In genomic region chr2:196563876-196564275, GRCh38 we compare ENCODE assay signal across 24 cellular contexts. TPM values are rescaled to one million over a fixed set of nuclear protein-coding genes. Genes with fewer than 3 reads are reported as not detected.
DNase-seq lines count a peak whose midpoint lies in the region; ATAC-seq, FAIRE-seq and TF ChIP-seq lines count a peak whose summit lies in the region.
"Had no signal": no experiment of that assay in that cellular context is flagged by ENCODE, and none has a peak within 500 bp of the region (broad histone marks: within the 10 kb centered on the region; RNA-seq: fewer than 3 reads in every experiment).

No MANE protein-coding gene starts in this region.

- H3K4me3 Mint-ChIP-seq in endothelial cell (ENCODE audit: unreplicated experiment), result no peak overlapping the region
- no peak overlapping the region for H3K4me3 Mint-ChIP-seq in activated CD4-positive, alpha-beta T cell treated with anti-CD3 and anti-CD28 coated beads, Interleukin-2, amount 10 ng/mL, durations not matched to agents 24 days and 14 days
- H3K4me3 Mint-ChIP-seq: B cell; CD4-positive, CD25-positive, alpha-beta regulatory T cell; CD8-positive, alpha-beta T cell; GM23338; HFFc6 had no signal

- H3K4me1 ChIP-seq in mesendoderm (ENCODE audit: control insufficient read depth, low read depth, low read length), result no peaks in the 10 kb centered on the region
- H3K4me1 ChIP-seq: BLaER1, Caco-2, HAP-1 had no signal

- intact Hi-C loops in activated CD4-positive, alpha-beta T cell treated with anti-CD3 and anti-CD28 coated beads, Interleukin-2, amount 10 ng/mL, durations not matched to agents 24 days and 14 days (cut with micrococcal nuclease), result no loop called here

- peak overlapping the region; percentile 87 for H3K27ac Mint-ChIP-seq in endothelial cell (ENCODE audit: unreplicated experiment)
- no peak overlapping the region for H3K27ac Mint-ChIP-seq in activated CD4-positive, alpha-beta T cell treated with anti-CD3 and anti-CD28 coated beads, Interleukin-2, amount 10 ng/mL, durations not matched to agents 24 days and 14 days
- H3K27ac Mint-ChIP-seq: B cell; CD4-positive, CD25-positive, alpha-beta regulatory T cell; CD8-positive, alpha-beta T cell; GM23338; HFFc6 had no signal

- no peak overlapping the region for H3K4ac ChIP-seq in mesendoderm (ENCODE audit: low read depth, low read length)

- H3K56ac ChIP-seq in mesendoderm (ENCODE audit: low read length), result no peak overlapping the region

- H3K18ac ChIP-seq in mesendoderm (ENCODE audit: low read length), result no peak overlapping the region

- FAIRE-seq in D721Med (lab: Jason Lieb, UNC), result peak; percentile 61
- peak; percentile 11 for FAIRE-seq in H54 (lab: Jason Lieb, UNC)
- FAIRE-seq: A204.1, G401.6, GM12892, GM19239 had no signal

- H2BK5ac ChIP-seq in mesendoderm (ENCODE audit: low read length), result no peak overlapping the region

- H3K23ac ChIP-seq in mesendoderm (ENCODE audit: low read length), result no peak overlapping the region

- TF ChIP-seq CTCF in D721Med (IDR thresholded peaks at IDR 0.05; ENCODE audit: insufficient read depth, missing control alignments) (no peak), endothelial cell (IDR thresholded peaks at IDR 0.05; ENCODE audit: unreplicated experiment) (no peak), foreskin fibroblast (IDR thresholded peaks at IDR 0.05; ENCODE audit: low read depth, low read length) (no peak)

- H2AK5ac ChIP-seq in mesendoderm (ENCODE audit: low read length), result no peak overlapping the region

- H3K4me2 ChIP-seq in mesendoderm (ENCODE audit: low read length), result no peak overlapping the region
- H3K4me2 ChIP-seq: BLaER1, GM23338 had no signal

- H3K4me1 Mint-ChIP-seq in endothelial cell (ENCODE audit: unreplicated experiment), result peaks cover 12% of the 10 kb centered on the region
- H3K4me1 Mint-ChIP-seq in activated CD4-positive, alpha-beta T cell treated with anti-CD3 and anti-CD28 coated beads, Interleukin-2, amount 10 ng/mL, durations not matched to agents 24 days and 14 days, result no peaks in the 10 kb centered on the region
- H3K4me1 Mint-ChIP-seq: B cell; CD4-positive, CD25-positive, alpha-beta regulatory T cell had no signal

- no peak overlapping the region for H4K5ac ChIP-seq in mesendoderm (ENCODE audit: low read length)

- no peak overlapping the region for H3K9ac ChIP-seq in mesendoderm (ENCODE audit: low read length)
- H3K9ac ChIP-seq: BLaER1 had no signal

- no peak overlapping the region for H2BK120ac ChIP-seq in mesendoderm (ENCODE audit: low read depth, low read length)

- no peaks in the 10 kb centered on the region for H3K27me3 Mint-ChIP-seq in endothelial cell (ENCODE audit: unreplicated experiment)
- H3K27me3 Mint-ChIP-seq in activated CD4-positive, alpha-beta T cell treated with anti-CD3 and anti-CD28 coated beads, Interleukin-2, amount 10 ng/mL, durations not matched to agents 24 days and 14 days, result peaks cover 29% of the 10 kb centered on the region

- no peak overlapping the region for H2BK15ac ChIP-seq in mesendoderm (replicated peaks; ENCODE audit: low read depth)

- peaks cover 5% of the 10 kb centered on the region for H3K36me3 Mint-ChIP-seq in endothelial cell (ENCODE audit: low read depth, unreplicated experiment)
- no peaks in the 10 kb centered on the region for H3K36me3 Mint-ChIP-seq in activated CD4-positive, alpha-beta T cell treated with anti-CD3 and anti-CD28 coated beads, Interleukin-2, amount 10 ng/mL, durations not matched to agents 24 days and 14 days (ENCODE audit: low read depth)
- H3K36me3 Mint-ChIP-seq: CD4-positive, CD25-positive, alpha-beta regulatory T cell; CD8-positive, alpha-beta T cell had no signal

- no peak overlapping the region for H3K27ac ChIP-seq in mesendoderm (ENCODE audit: low read depth, low read length)
- H3K27ac ChIP-seq: 22Rv1, BLaER1, C4-2B had no signal

- DNase-seq in D721Med (ENCODE audit: insufficient read length, low spot score) (no peak), H54 (ENCODE audit: insufficient read length, low spot score) (no peak), endothelial cell (ENCODE audit: low spot score) (no peak), mesendoderm (peak; percentile 26), foreskin fibroblast (no peak)
- no peak for DNase-seq in activated CD4-positive, alpha-beta T cell treated with anti-CD3 and anti-CD28 coated beads, Interleukin-2, amount 10 ng/mL, durations not matched to agents 24 days and 14 days
- DNase-seq: Caco-2; CD4-positive, CD25-positive, alpha-beta regulatory T cell; CD8-positive, alpha-beta T cell; DMS 273 treated with DMSO at 0.1 percent for 48 hours; DND-41; HFFc6 had no signal

- H3K4me3 ChIP-seq in mesendoderm (ENCODE audit: low read length) (no peak overlapping the region), foreskin fibroblast (ENCODE audit: low read depth in 1 of 2, low read length in 2 of 2) (no peak overlapping the region)
- H3K4me3 ChIP-seq: BLaER1, GM23338, HAP-1 had no signal

- no peak overlapping the region for H4K8ac ChIP-seq in mesendoderm (ENCODE audit: low read depth, low read length)

- H3K9me3 Mint-ChIP-seq in endothelial cell (ENCODE audit: unreplicated experiment), result no peaks in the 10 kb centered on the region
- H3K9me3 Mint-ChIP-seq in activated CD4-positive, alpha-beta T cell treated with anti-CD3 and anti-CD28 coated beads, Interleukin-2, amount 10 ng/mL, durations not matched to agents 24 days and 14 days, result peaks cover 6% of the 10 kb centered on the region

- no peak for TF ChIP-seq POLR2A in H54 (IDR thresholded peaks at IDR 0.05; ENCODE audit: low read depth, low read length)
- TF ChIP-seq POLR2A in GM18505 (IDR thresholded peaks at IDR 0.05; ENCODE audit: borderline replicate concordance, extremely low read depth, insufficient read depth, insufficient read length), result no peak

- no peaks in the 10 kb centered on the region for H3K79me2 ChIP-seq in mesendoderm (ENCODE audit: control insufficient read depth, insufficient read depth, low read length)

- H3K79me1 ChIP-seq in mesendoderm (ENCODE audit: low read length), result no peaks in the 10 kb centered on the region

- H3K27me3 ChIP-seq in mesendoderm (ENCODE audit: insufficient read depth, low read length, poor library complexity), result no peaks in the 10 kb centered on the region
- H3K27me3 ChIP-seq: BLaER1 had no signal

- ATAC-seq in GM18505 (IDR thresholded peaks at IDR 0.05; ENCODE audit: unreplicated experiment), result no peak
- no peak for ATAC-seq in HG03342 (IDR thresholded peaks at IDR 0.05; ENCODE audit: unreplicated experiment)
- ATAC-seq: CD8-positive, alpha-beta T cell; GM23338 had no signal

- no peaks in the 10 kb centered on the region for H3K36me3 ChIP-seq in mesendoderm (ENCODE audit: control insufficient read depth, insufficient read depth, low read length)
- H3K36me3 ChIP-seq: BLaER1, HAP-1 had no signal

RNA-seq across cellular contexts. Expression of gene HECW2, which starts 29.5 kb away (rescaled TPM):
- 38.3 TPM for total RNA-seq in endothelial cell (ENCODE audit: unreplicated experiment)
- polyA plus RNA-seq in mesendoderm (2013, experiment 1 of 2), result 1.5 TPM
- polyA plus RNA-seq in mesendoderm (2013, experiment 2 of 2), result 1.7 TPM
- 0.50 and 0.63 TPM in 2 replicates for total RNA-seq in activated CD4-positive, alpha-beta T cell treated with anti-CD3 and anti-CD28 coated beads, Interleukin-2, amount 10 ng/mL, durations not matched to agents 24 days and 14 days

Comparison
In these comparisons a context has a peak if more than half of its experiments do, and no peak if none do; other contexts are left out.
1. RNA of gene HECW2, which starts 29.5 kb away (total RNA-seq): 38.3 TPM in endothelial cell (single experiment); 0.50 to 0.63 TPM in activated CD4-positive, alpha-beta T cell treated with anti-CD3 and anti-CD28 coated beads, Interleukin-2, amount 10 ng/mL, durations not matched to agents 24 days and 14 days; every median in the first group is over 10 times any median in the second.